In the genomic region with DNA sequence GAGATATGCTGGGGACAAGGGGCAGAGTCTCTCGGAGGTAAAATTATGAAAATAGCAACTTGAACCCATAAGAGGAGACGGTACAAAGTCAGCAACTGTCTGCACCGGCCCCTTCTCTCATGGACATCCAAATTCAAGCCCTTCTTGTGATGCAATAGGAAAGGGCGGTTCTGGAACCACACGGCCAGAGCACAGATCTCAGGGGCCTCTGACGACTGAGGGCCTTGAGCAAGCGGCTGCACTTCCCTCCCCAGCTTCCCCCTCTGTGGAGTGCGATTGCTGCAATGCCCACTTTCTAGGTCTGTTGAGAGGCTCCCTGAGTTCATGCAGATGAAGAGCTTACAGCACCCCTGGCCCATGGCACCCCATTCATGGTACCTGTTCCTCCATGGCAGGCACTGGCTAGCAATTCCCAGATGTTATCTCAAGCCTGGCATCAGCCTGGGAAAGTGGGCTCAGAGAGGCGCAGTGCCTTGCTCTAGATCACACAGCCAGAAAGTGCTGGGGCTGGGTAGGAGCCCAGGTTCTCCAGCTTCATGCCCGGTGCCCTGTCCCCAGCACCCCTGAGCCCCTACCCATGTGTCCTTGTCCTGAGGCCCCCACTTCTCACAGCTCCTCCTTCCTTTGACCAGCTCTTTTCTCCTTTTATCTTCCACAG, we compare ENCODE assay signal across 21 cellular contexts. TPM values are rescaled to one million over a fixed set of nuclear protein-coding genes. Genes with fewer than 3 reads are reported as not detected.
DNase-seq lines count a peak whose midpoint lies in the region; ATAC-seq, FAIRE-seq and TF ChIP-seq lines count a peak whose summit lies in the region.
"Had no signal": no experiment of that assay in that cellular context is flagged by ENCODE, and none has a peak within 500 bp of the region (broad histone marks: within the 10 kb centered on the region; RNA-seq: fewer than 3 reads in every experiment).

No MANE protein-coding gene starts in this region.

- ATAC-seq in A549 (peak; percentile 52; a peak in 5 of 6 replicates), WTC11 (no peak), HepG2 (peak; percentile 73), HG02840 (IDR thresholded peaks at IDR 0.05; ENCODE audit: low FRiP score, unreplicated experiment) (no peak), GM21367 (IDR thresholded peaks at IDR 0.05; ENCODE audit: unreplicated experiment) (no peak)
- ATAC-seq: esophagus mucosa, GM12878 had no signal

- H3K27ac Mint-ChIP-seq in WTC11 (no peak overlapping the region), MCF 10A (ENCODE audit: low read depth, unreplicated experiment) (no peak overlapping the region)
- H3K27ac Mint-ChIP-seq: activated CD4-positive, alpha-beta memory T cell treated with anti-CD3 and anti-CD28 coated beads for 36 hours had no signal

- peak overlapping the region; percentile 70 for H3K9ac ChIP-seq in HepG2 (ENCODE audit: insufficient read depth, low read depth, low read length)
- H3K9ac ChIP-seq: parathyroid adenoma had no signal

- H4K20me1 ChIP-seq in HepG2 (ENCODE audit: insufficient read depth, low read length): no peaks in the 10 kb centered on the region

- intact Hi-C loops in HepG2 (cut with micrococcal nuclease; ENCODE audit: unreplicated experiment) (no loop called here), MCF 10A (cut with micrococcal nuclease) (no loop called here)

- H3K79me2 ChIP-seq in HepG2 (ENCODE audit: insufficient read depth, low read length): no peaks in the 10 kb centered on the region

- H3K9me3 Mint-ChIP-seq in WTC11: no peaks in the 10 kb centered on the region
- H3K9me3 Mint-ChIP-seq in MCF 10A (ENCODE audit: unreplicated experiment): no peaks in the 10 kb centered on the region
- H3K9me3 Mint-ChIP-seq: activated CD4-positive, alpha-beta memory T cell treated with anti-CD3 and anti-CD28 coated beads for 36 hours had no signal

- BruUV-seq in HepG2 (replicated peaks; lab: Mats Ljungman, UMichigan) (no TSS peak), MCF 10A (replicated peaks; lab: Mats Ljungman, UMichigan) (no TSS peak)

- TF ChIP-seq RAD21 in A549 (conservative IDR thresholded peaks at IDR 0.05 in 1 of 2, IDR thresholded peaks at IDR 0.05 in 1 of 2): no peak
- TF ChIP-seq RAD21 in HepG2 (CRISPR knock-in tag; IDR thresholded peaks at IDR 0.05): peak; percentile 22; the same call in 1 of the 2 replicates

- TF ChIP-seq CTCF in A549 (IDR thresholded peaks at IDR 0.05) (no peak), NB4 (IDR thresholded peaks at IDR 0.05; ENCODE audit: low read depth, low read length) (no peak), WTC11 (IDR thresholded peaks at IDR 0.05) (no peak), HepG2 (CRISPR knock-in tag; IDR thresholded peaks at IDR 0.05) (no peak), MCF 10A (IDR thresholded peaks at IDR 0.05; ENCODE audit: unreplicated experiment) (no peak)

- FAIRE-seq in A549 (lab: Jason Lieb, UNC): no peak
- FAIRE-seq in HepG2 (lab: Jason Lieb, UNC): peak; percentile 79
- FAIRE-seq: GM12878, H1 had no signal

- no peaks in the 10 kb centered on the region for H3K27me3 Mint-ChIP-seq in WTC11 (ENCODE audit: low read depth)
- H3K27me3 Mint-ChIP-seq in MCF 10A (ENCODE audit: insufficient read depth, unreplicated experiment): peaks cover 3% of the 10 kb centered on the region

- in situ Hi-C loops in HepG2 (cut with HindIII; ENCODE audit: extremely low pct_ligation_motif_present, low pct_unique_long_range_greater_than_20kb): loop anchor here (25.0 kb wide), 1 partner anchor 584 kb away; a partner anchor contains a TSS

- POLR2A ChIA-PET in A549 (lab: Yijun Ruan, JAX): interaction anchor here (0.6 to 1.9 kb wide), 3 partner anchors 8 to 14 kb away, joined by 3 to 7 read pairs (median 3); no protein-coding TSS in a partner anchor
- POLR2A ChIA-PET in WTC11 (lab: Charles Lee): no interaction called here
- POLR2A ChIA-PET in HepG2 (lab: Yijun Ruan, JAX): interaction anchor here (0.9 to 2.2 kb wide), 4 partner anchors 8 to 14 kb away, joined by 3 to 16 read pairs (median 4); no protein-coding TSS in a partner anchor
- POLR2A ChIA-PET in MCF 10A (lab: Yijun Ruan, JAX): no interaction called here

- peaks cover 8% of the 10 kb centered on the region for H3K4me1 Mint-ChIP-seq in WTC11
- no peaks in the 10 kb centered on the region for H3K4me1 Mint-ChIP-seq in MCF 10A (ENCODE audit: insufficient read depth, unreplicated experiment)

- H3K27ac ChIP-seq in A549: peak overlapping the region; percentile 97 to 99
- peak overlapping the region; percentile 98 for H3K27ac ChIP-seq in HepG2 (ENCODE audit: extremely low read length, insufficient read depth, low read length)
- H3K27ac ChIP-seq: parathyroid adenoma had no signal

- H3K27me3 ChIP-seq in HepG2 (ENCODE audit: control insufficient read depth in 1 of 2, insufficient read depth in 2 of 2, low read length in 2 of 2): no peaks in the 10 kb centered on the region

- peak overlapping the region; percentile 63 for H3K4me2 ChIP-seq in A549
- peak overlapping the region; percentile 60 for H3K4me2 ChIP-seq in HepG2 (ENCODE audit: low read depth, low read length)

- H3K36me3 Mint-ChIP-seq in WTC11 (no peaks in the 10 kb centered on the region), MCF 10A (ENCODE audit: insufficient read depth, unreplicated experiment) (no peaks in the 10 kb centered on the region)

- CTCF ChIA-PET in A549 (lab: Yijun Ruan, JAX) (interaction anchor here (1.3 to 4.6 kb wide), 4 partner anchors 9 to 19 kb away, joined by 4 to 27 read pairs (median 19); a partner anchor contains a TSS), WTC11 (lab: Charles Lee) (interaction anchor here (0.9 to 1.7 kb wide), 4 partner anchors 18 to 124 kb away, joined by 3 to 8 read pairs (median 4); a partner anchor contains a TSS), HepG2 (lab: Yijun Ruan, JAX; ENCODE audit: low intra/inter-chr PET ratio, low total read pairs) (no interaction called here), MCF 10A (lab: Yijun Ruan, JAX) (interaction anchor here (0.5 to 1.2 kb wide), 2 partner anchors 14 to 560 kb away, joined by 4 read pairs; no protein-coding TSS in a partner anchor)

- WGBS in A549 (ENCODE audit: missing lambda C conversion rate): 38% methylated on average over 9 of the region's 10 CpGs
- 10% methylated on average over 3 of the region's 10 CpGs for WGBS in HepG2 (ENCODE audit: low lambda C conversion rate)

- no peak overlapping the region for H2AFZ ChIP-seq in HepG2 (ENCODE audit: low read length)
- H2AFZ ChIP-seq: parathyroid adenoma had no signal

- H3K4me1 ChIP-seq in A549 (peaks cover 85% of the 10 kb centered on the region), HepG2 (ENCODE audit: insufficient read depth, low read length) (peaks cover 90% of the 10 kb centered on the region)

- peak in 1 of 2 experiments; percentile 82 for DNase-seq in A549 (ENCODE audit: low read depth in 1 of 2, low spot score in 1 of 2)
- DNase-seq in NB4 (ENCODE audit: low read depth): peak; percentile 94
- DNase-seq in WTC11 (ENCODE audit: low spot score): no peak
- peak; percentile 89 for DNase-seq in HepG2 (ENCODE audit: low spot score)
- no peak for DNase-seq in MCF 10A (ENCODE audit: unreplicated experiment)
- DNase-seq in NCI-H2029 (lab: John Stamatoyannopoulos, UW): no peak
- DNase-seq: activated CD4-positive, alpha-beta memory T cell treated with anti-CD3 and anti-CD28 coated beads for 36 hours; activated naive CD4-positive, alpha-beta T cell treated with Interleukin-2 at 50 U/mL for 16 hours; GDM1; NCI-H2029 treated with DMSO at 0.1 percent for 48 hours; stimulated activated CD4-positive, alpha-beta T cell treated with anti-CD3 and anti-CD28 coated beads, Interleukin-4, amount 100 ng/mL, for 1 hour had no signal

- TF ChIP-seq POLR2A in A549 (IDR thresholded peaks at IDR 0.05; ENCODE audit: low read length) (no peak), NB4 (IDR thresholded peaks at IDR 0.05; ENCODE audit: extremely low read depth, insufficient read length) (no peak), HepG2 (IDR thresholded peaks at IDR 0.05; ENCODE audit: insufficient read depth in 1 of 2, low read depth in 2 of 2, low read length in 2 of 2) (peak in 1 of 2 experiments; percentile 49; a peak in 1 of 4 replicates)

- no peaks in the 10 kb centered on the region for H3K36me3 ChIP-seq in HepG2 (replicated peaks in 1 of 2; ENCODE audit: control insufficient read depth in 1 of 2, insufficient read depth in 2 of 2, low read length in 2 of 2)

- TF ChIP-seq EP300 in A549 (IDR thresholded peaks at IDR 0.05): peak; percentile 43 to 47; a peak in 3 of 5 replicates
- peak in 1 of 2 experiments; percentile 80; a peak in 2 of 4 replicates for TF ChIP-seq EP300 in HepG2 (IDR thresholded peaks at IDR 0.05; ENCODE audit: low read depth in 2 of 2, low read length in 2 of 2)
- peak; percentile 38; the same call in 1 of the 2 replicates for TF ChIP-seq EP300 in HepG2 (CRISPR knock-in tag; IDR thresholded peaks at IDR 0.05; ENCODE audit: borderline replicate concordance)

- H3K9me3 ChIP-seq in A549 (no peaks in the 10 kb centered on the region), HepG2 (ENCODE audit: low read length) (no peaks in the 10 kb centered on the region)

- H3K4me3 Mint-ChIP-seq in WTC11: no peak overlapping the region
- no peak overlapping the region for H3K4me3 Mint-ChIP-seq in MCF 10A (ENCODE audit: unreplicated experiment)
- H3K4me3 Mint-ChIP-seq: activated CD4-positive, alpha-beta memory T cell treated with anti-CD3 and anti-CD28 coated beads for 36 hours had no signal

- H3K4me3 ChIP-seq in A549: no peak overlapping the region
- H3K4me3 ChIP-seq in NB4 (ENCODE audit: low read depth, low read length): no peak overlapping the region
- H3K4me3 ChIP-seq in HepG2 (replicated peaks in 1 of 3; ENCODE audit: insufficient read depth in 1 of 3, low read depth in 2 of 3, low read length in 3 of 3): no peak overlapping the region
- H3K4me3 ChIP-seq: GM12878, skin epidermis had no signal

RNA-seq across cellular contexts. Expression of a gene that starts 17.7 kb away (rescaled TPM):
- polyA plus RNA-seq in A549 (2011; rRNA removed) (365 and 415 TPM in 2 replicates), A549 (2017; fragmentation: RNase III; extraction: RNeasy Plus Mini Kit Qiagen cat#74134 plus additional on column Dnase treatment) (360 to 395 TPM (median 360 TPM) in 3 replicates), HepG2 (2011; rRNA removed) (8.3 and 15.9 TPM in 2 replicates)
- polyA plus RNA-seq in A549 (2012; cell fraction: cytosol; rRNA removed): 262 and 269 TPM in 2 replicates
- polyA plus RNA-seq in A549 (2012; cell fraction: nucleus; rRNA removed): 257 and 259 TPM in 2 replicates
- 372 and 391 TPM in 2 replicates for polyA minus RNA-seq in A549 (2011; rRNA and poly(A)+ RNA removed)
- total RNA-seq in WTC11 (2021) (0.92 to 3.0 TPM (median 1.3 TPM) in 3 replicates), HepG2 (2016; rRNA removed; fragmentation: Illumina TruSeq; extraction: Trizol) (76.7 and 78.2 TPM in 2 replicates), MCF 10A (2022) (not detected in 2 replicates)
- 5.2 and 5.6 TPM in 2 replicates for total RNA-seq in HepG2 (2016; cell fraction: cytosol; rRNA removed; fragmentation: Illumina TruSeq; extraction: Trizol; ENCODE audit: low read depth)
- total RNA-seq in HepG2 (2016; cell fraction: insoluble cytoplasmic fraction; rRNA removed; fragmentation: Illumina TruSeq; extraction: Trizol): 71.9 and 77.2 TPM in 2 replicates
- total RNA-seq in HepG2 (2016; cell fraction: membrane; rRNA removed; fragmentation: Illumina TruSeq; extraction: Trizol): 30.7 and 32.7 TPM in 2 replicates
- 36.3 and 39.1 TPM in 2 replicates for total RNA-seq in HepG2 (2016; cell fraction: nucleus; rRNA removed; fragmentation: Illumina TruSeq; extraction: Trizol)
- 7.9 and 22.0 TPM in 2 replicates for polyA plus RNA-seq in HepG2 (2011; cell fraction: cytosol; rRNA removed)
- 10.3 and 30.4 TPM in 2 replicates for polyA plus RNA-seq in HepG2 (2011; cell fraction: nucleus; rRNA removed)
- polyA plus RNA-seq in HepG2 (2012): 15.3 and 18.2 TPM in 2 replicates
- 3.4 and 4.4 TPM in 2 replicates for polyA plus RNA-seq in HepG2 (2016; cell fraction: cytosol; fragmentation: Illumina TruSeq; extraction: Trizol; ENCODE audit: low read depth)
- polyA plus RNA-seq in HepG2 (2016; cell fraction: insoluble cytoplasmic fraction; fragmentation: Illumina TruSeq; extraction: Trizol; ENCODE audit: low read depth): 78.3 and 86.6 TPM in 2 replicates
- 24.2 and 24.8 TPM in 2 replicates for polyA plus RNA-seq in HepG2 (2016; cell fraction: membrane; fragmentation: Illumina TruSeq; extraction: Trizol; ENCODE audit: low read depth)
- polyA plus RNA-seq in HepG2 (2016; cell fraction: nucleus; fragmentation: Illumina TruSeq; extraction: Trizol; ENCODE audit: insufficient read depth, low read depth): 69.9 and 75.7 TPM in 2 replicates
- 27.3 TPM in 1 of 2 replicates, not detected in the other for polyA minus RNA-seq in HepG2 (2011; rRNA and poly(A)+ RNA removed; ENCODE audit: low replicate concordance)
- polyA minus RNA-seq in HepG2 (2011; cell fraction: cytosol; rRNA and poly(A)+ RNA removed): 4.8 and 16.6 TPM in 2 replicates
- polyA minus RNA-seq in HepG2 (2011; cell fraction: nucleus; rRNA and poly(A)+ RNA removed): 4.5 and 6.4 TPM in 2 replicates
- total RNA-seq: A172; activated CD4-positive, alpha-beta memory T cell treated with anti-CD3 and anti-CD28 coated beads for 36 hours; esophagus mucosa; myocyte; T-helper 1 cell treated with Interleukin-12 subunit alpha and Interleukin-12 subunit beta and Interleukin-4 antibody, amounts not matched to agents 30 ng/mL and 1 ng/mL, for 36 hours had no signal

Comparison
In these comparisons a context has a peak if more than half of its experiments do, and no peak if none do; other contexts are left out.
1. ATAC-seq: peak in A549 (2 of 2) and HepG2 (single experiment); none in WTC11 (single experiment), HG02840 (single experiment) and GM21367 (single experiment).
2. DNase-seq: peak in NB4 (single experiment) and HepG2 (single experiment); none in WTC11 (single experiment), MCF 10A (single experiment) and NCI-H2029 (single experiment).
3. POLR2A ChIA-PET loops: an anchor here in A549 (0.6 to 1.9 kb wide) and HepG2 (0.9 to 2.2 kb wide); none called in WTC11 and MCF 10A.